19 cellular contexts compared by ENCODE assay signal in genomic region chr4:165986956-165987698, GRCh38.
"Had no signal": no experiment of that assay in that cellular context is flagged by ENCODE, and none has a peak within 500 bp of the region (broad histone marks: within the 10 kb centered on the region; RNA-seq: fewer than 3 reads in every experiment).

No MANE protein-coding gene starts in this region.

- H3K4me3 ChIP-seq: body of pancreas, esophagus squamous epithelium, heart right ventricle, prostate gland, right atrium auricular region, thyroid gland had no signal

- H3K27ac ChIP-seq: body of pancreas, esophagus squamous epithelium, heart right ventricle, prostate gland, right atrium auricular region, thyroid gland had no signal

- DNase-seq: activated CD4-positive, alpha-beta memory T cell treated with anti-CD3 and anti-CD28 coated beads for 36 hours; activated CD4-positive, alpha-beta T cell treated with anti-CD3 and anti-CD28 coated beads for 4 hours; activated naive CD4-positive, alpha-beta T cell; activated naive CD8-positive, alpha-beta T cell treated with anti-CD3 and anti-CD28 coated beads, Interleukin-2, amount 10 ng/mL, durations not matched to agents 7 days and 5 days; activated T-cell treated with anti-CD3 and anti-CD28 coated beads for 4 hours; amygdala; body of pancreas; dermis blood vessel endothelial cell; effector memory CD4-positive, alpha-beta T cell; esophagus squamous epithelium; heart right ventricle; left ventricle myocardium superior; stimulated activated CD4-positive, alpha-beta T cell treated with anti-CD3 and anti-CD28 coated beads, Interleukin-12 subunit alpha, Interleukin-12 subunit beta, amount 100 ng/mL, for 4 hours; stimulated activated CD4-positive, alpha-beta T cell treated with anti-CD3 and anti-CD28 coated beads, Interleukin-1b, Interleukin-23, amount 100 ng/mL, for 48 hours; stimulated activated CD8-positive, alpha-beta memory T cell treated with anti-CD3 and anti-CD28 coated beads, Interleukin-4, amount 100 ng/mL, for 48 hours; stimulated activated naive CD4-positive, alpha-beta T cell treated with Interleukin-2 at 50 U/mL for 16 hours; thyroid gland had no signal

- ATAC-seq: body of pancreas, heart right ventricle, left ventricle myocardium superior had no signal

- H3K4me1 ChIP-seq: body of pancreas, esophagus squamous epithelium, heart right ventricle, prostate gland, right atrium auricular region, thyroid gland had no signal

- H3K36me3 ChIP-seq: esophagus squamous epithelium, heart right ventricle, prostate gland, right atrium auricular region, thyroid gland had no signal

- H3K9me3 ChIP-seq: body of pancreas, esophagus squamous epithelium, heart right ventricle, prostate gland, right atrium auricular region, thyroid gland had no signal

- H3K27me3 ChIP-seq: body of pancreas, esophagus squamous epithelium, heart right ventricle, right atrium auricular region, thyroid gland had no signal
